23 cellular contexts compared by ENCODE assay signal in the genomic region with DNA sequence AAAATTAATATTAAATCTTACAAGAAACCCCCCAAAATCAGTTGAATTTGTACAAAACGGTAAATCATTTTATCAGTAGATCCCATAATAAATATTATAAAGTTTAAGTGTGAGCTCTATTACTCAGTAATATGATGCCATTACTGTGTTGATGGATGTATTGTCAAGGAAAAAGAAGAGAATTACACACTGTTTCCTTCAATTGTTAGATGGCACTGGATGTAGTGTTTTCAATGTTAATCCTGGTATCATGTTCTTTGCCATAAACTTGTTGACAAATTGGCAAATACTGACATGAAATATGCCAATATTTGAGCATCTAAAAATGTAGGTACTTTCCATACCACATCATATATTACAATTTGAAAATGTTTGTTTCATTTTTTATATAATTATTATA.
"Had no signal": no experiment of that assay in that cellular context is flagged by ENCODE, and none has a peak within 500 bp of the region (broad histone marks: within the 10 kb centered on the region; RNA-seq: fewer than 3 reads in every experiment).

No MANE protein-coding gene starts in this region.

- H3K27me3 ChIP-seq: dorsolateral prefrontal cortex, esophagus squamous epithelium, gastrocnemius medialis, heart right ventricle, left lung had no signal

- ATAC-seq: esophagus mucosa, gastrocnemius medialis, heart right ventricle, left cardiac atrium, left lung, left ventricle myocardium superior, lower lobe of right lung, mucosa of descending colon had no signal

- H3K4me1 ChIP-seq: esophagus squamous epithelium, gastrocnemius medialis, heart right ventricle, left lung, lower lobe of right lung had no signal

- H3K27ac ChIP-seq: coronary artery, dorsolateral prefrontal cortex, epithelial cell of prostate, esophagus squamous epithelium, gastrocnemius medialis, heart right ventricle, left lung, lower lobe of right lung had no signal

- H3K9me3 ChIP-seq: esophagus squamous epithelium, gastrocnemius medialis, heart right ventricle, left lung, lower lobe of right lung, mucosa of descending colon had no signal

- DNase-seq: dorsolateral prefrontal cortex; effector CD4-positive, alpha-beta T cell; effector memory CD4-positive, alpha-beta T cell; erythroblast; esophagus squamous epithelium; foreskin fibroblast; foreskin melanocyte; gastrocnemius medialis; glutamatergic neuron; head of caudate nucleus; heart right ventricle; hippocampal formation; left cardiac atrium; left lung; left ventricle myocardium superior; lower lobe of right lung; mesenchymal stem cell; mucosa of descending colon; naive B cell had no signal

- FAIRE-seq: keratinocyte had no signal

- H3K36me3 ChIP-seq: esophagus squamous epithelium, gastrocnemius medialis, heart right ventricle, left lung, lower lobe of right lung had no signal

- H3K4me3 ChIP-seq: coronary artery, dorsolateral prefrontal cortex, esophagus squamous epithelium, gastrocnemius medialis, heart right ventricle, left lung, lower lobe of right lung, mucosa of descending colon had no signal
